3 cellular contexts compared by ENCODE assay signal in genomic region chr2:212441821-212442220, GRCh38.
"Had no signal": no experiment of that assay in that cellular context is flagged by ENCODE, and none has a peak within 500 bp of the region (broad histone marks: within the 10 kb centered on the region; RNA-seq: fewer than 3 reads in every experiment).

No MANE protein-coding gene starts in this region.

- H3K4me3 ChIP-seq: GM12878 had no signal

- DNase-seq: GDM1, GF-D8 had no signal
